In the genomic region with DNA sequence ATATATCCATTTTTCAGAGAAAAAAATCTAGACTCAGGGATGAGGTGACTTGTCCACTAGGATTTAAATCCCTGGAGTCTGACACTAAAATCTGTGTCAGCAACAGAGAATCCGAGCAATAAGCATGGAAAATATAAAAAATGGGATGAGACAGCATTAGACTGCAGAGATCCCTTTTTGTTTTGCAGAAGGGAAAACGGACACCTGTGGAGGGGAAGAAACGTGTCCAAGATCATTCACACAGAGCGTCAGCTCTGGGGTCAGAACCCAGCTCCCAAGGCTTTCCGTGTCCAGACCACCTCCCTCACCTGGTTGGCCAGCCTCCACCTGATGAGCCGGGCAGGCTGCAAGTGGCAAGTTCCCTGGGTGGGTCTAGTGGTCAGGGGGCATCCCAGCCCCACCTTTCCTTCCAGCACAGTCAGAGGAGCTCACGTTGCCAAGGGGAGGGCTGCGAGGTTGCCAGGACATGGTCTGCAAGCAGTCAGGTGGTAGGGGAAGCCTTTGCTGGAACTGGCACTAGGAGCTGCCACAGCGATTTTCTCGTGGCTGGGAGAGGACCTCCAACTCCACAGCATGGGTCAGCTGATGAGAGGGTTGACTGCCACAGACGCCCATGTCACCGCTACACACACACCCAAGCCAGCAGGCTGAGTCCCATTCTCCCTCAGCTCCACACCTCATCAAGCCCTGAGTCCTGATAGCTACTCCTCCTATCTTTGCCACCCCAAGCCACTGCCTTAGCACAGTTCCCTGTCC, we compare ENCODE assay signal across 35 cellular contexts.
"Had no signal": no experiment of that assay in that cellular context is flagged by ENCODE, and none has a peak within 500 bp of the region (broad histone marks: within the 10 kb centered on the region; RNA-seq: fewer than 3 reads in every experiment).

No MANE protein-coding gene starts in this region.

- DNase-seq: activated CD4-positive, alpha-beta memory T cell treated with anti-CD3 and anti-CD28 coated beads for 36 hours; activated CD4-positive, alpha-beta T cell treated with anti-CD3 and anti-CD28 coated beads for 36 hours; activated CD4-positive, alpha-beta T cell treated with anti-CD3 and anti-CD28 coated beads, Interleukin-2, amount 10 ng/mL, durations not matched to agents 24 days and 14 days; activated CD4-positive, CD25-positive, alpha-beta regulatory T cell; activated CD4-positive, CD25-positive, alpha-beta regulatory T cell treated with anti-CD3 and anti-CD28 coated beads, Interleukin-2, amount 50 U/mL, for 72 hours; activated CD8-positive, alpha-beta memory T cell treated with anti-CD3 and anti-CD28 coated beads, Interleukin-2, amount 10 ng/mL, durations not matched to agents 7 days and 5 days; activated CD8-positive, alpha-beta memory T cell treated with anti-CD3 and anti-CD28 coated beads, Interleukin-2, amount 50 U/mL, for 4 hours; activated CD8-positive, alpha-beta T cell treated with anti-CD3 and anti-CD28 coated beads, Interleukin-2, amount 10 ng/mL, durations not matched to agents 7 days and 5 days; activated gamma-delta T cell treated with Interleukin-2 at 50 U/mL for 16 hours; activated naive CD4-positive, alpha-beta T cell treated with anti-CD3 and anti-CD28 coated beads, Interleukin-2, amount 50 U/mL, for 16 hours; activated naive CD4-positive, alpha-beta T cell treated with Interleukin-2 at 50 U/mL for 16 hours; activated T-cell treated with anti-CD3 and anti-CD28 coated beads, Interleukin-2, amount 50 U/mL, for 1 hour; activated T-cell treated with anti-CD3 and anti-CD28 coated beads, Interleukin-2, amount 50 U/mL, for 48 hours; amniotic stem cell; anterior cingulate cortex; body of pancreas; cortex of kidney; dermis blood vessel endothelial cell; effector CD4-positive, alpha-beta T cell; effector memory CD8-positive, alpha-beta T cell; esophagus squamous epithelium; foreskin melanocyte; head of caudate nucleus; hippocampal formation; T-helper 1 cell; T-helper 17 cell; T1000 had no signal

- H3K9me3 ChIP-seq: body of pancreas, esophagus squamous epithelium had no signal

- H3K4me1 ChIP-seq: body of pancreas had no signal

- H3K27me3 ChIP-seq: body of pancreas had no signal

- H3K27ac Mint-ChIP-seq: activated CD4-positive, alpha-beta memory T cell treated with anti-CD3 and anti-CD28 coated beads for 36 hours; activated CD4-positive, alpha-beta T cell treated with anti-CD3 and anti-CD28 coated beads for 36 hours; activated CD4-positive, alpha-beta T cell treated with anti-CD3 and anti-CD28 coated beads, Interleukin-2, amount 10 ng/mL, durations not matched to agents 24 days and 14 days; activated CD8-positive, alpha-beta memory T cell treated with anti-CD3 and anti-CD28 coated beads, Interleukin-2, amount 10 ng/mL, durations not matched to agents 7 days and 5 days; activated CD8-positive, alpha-beta T cell treated with anti-CD3 and anti-CD28 coated beads, Interleukin-2, amount 10 ng/mL, durations not matched to agents 7 days and 5 days; activated naive CD8-positive, alpha-beta T cell; activated T-helper 1 cell treated with anti-CD3 and anti-CD28 coated beads, Interleukin-12 subunit alpha, Interleukin-12 subunit beta, Interleukin-2, Interleukin-4 antibody, amounts not matched to agents 30 ng/mL and 10 ng/mL and 1 ng/mL, durations not matched to agents 14 hours and 24 hours and 36 hours; activated T-helper 2 cell treated with anti-CD3 and anti-CD28 coated beads, Interferon-gamma antibody, Interleukin-2, Interleukin-4, amounts not matched to agents 10 μg/mL and 5 μg/mL and 100 μg/mL, durations not matched to agents 14 hours and 24 hours and 36 hours; effector memory CD8-positive, alpha-beta T cell; T-helper 17 cell; T-helper 2 cell treated with Interferon-gamma antibody and Interleukin-4, amounts not matched to agents 5 μg/mL and 100 μg/mL, for 36 hours had no signal

- H3K4me1 Mint-ChIP-seq: activated CD4-positive, alpha-beta T cell treated with anti-CD3 and anti-CD28 coated beads for 36 hours; activated CD4-positive, alpha-beta T cell treated with anti-CD3 and anti-CD28 coated beads, Interleukin-2, amount 10 ng/mL, durations not matched to agents 24 days and 14 days; activated CD8-positive, alpha-beta memory T cell treated with anti-CD3 and anti-CD28 coated beads, Interleukin-2, amount 10 ng/mL, durations not matched to agents 7 days and 5 days; T-helper 17 cell had no signal

- H3K4me3 ChIP-seq: body of pancreas, esophagus squamous epithelium had no signal

- FAIRE-seq: colon, endometrium, endothelial cell of umbilical vein had no signal

- H3K36me3 ChIP-seq: esophagus squamous epithelium had no signal

- H3K4me3 Mint-ChIP-seq: activated CD4-positive, alpha-beta memory T cell treated with anti-CD3 and anti-CD28 coated beads for 36 hours; activated CD4-positive, alpha-beta T cell treated with anti-CD3 and anti-CD28 coated beads for 36 hours; activated CD4-positive, alpha-beta T cell treated with anti-CD3 and anti-CD28 coated beads, Interleukin-2, amount 10 ng/mL, durations not matched to agents 24 days and 14 days; activated CD8-positive, alpha-beta memory T cell treated with anti-CD3 and anti-CD28 coated beads, Interleukin-2, amount 10 ng/mL, durations not matched to agents 7 days and 5 days; activated CD8-positive, alpha-beta T cell treated with anti-CD3 and anti-CD28 coated beads, Interleukin-2, amount 10 ng/mL, durations not matched to agents 7 days and 5 days; activated naive CD8-positive, alpha-beta T cell; activated T-helper 1 cell treated with anti-CD3 and anti-CD28 coated beads, Interleukin-12 subunit alpha, Interleukin-12 subunit beta, Interleukin-2, Interleukin-4 antibody, amounts not matched to agents 30 ng/mL and 10 ng/mL and 1 ng/mL, durations not matched to agents 14 hours and 24 hours and 36 hours; effector memory CD8-positive, alpha-beta T cell; T-helper 17 cell; T-helper 2 cell treated with Interferon-gamma antibody and Interleukin-4, amounts not matched to agents 5 μg/mL and 100 μg/mL, for 36 hours had no signal

- ATAC-seq: activated CD4-positive, alpha-beta T cell treated with anti-CD3 and anti-CD28 coated beads for 36 hours; activated CD8-positive, alpha-beta memory T cell treated with anti-CD3 and anti-CD28 coated beads, Interleukin-2, amount 10 ng/mL, durations not matched to agents 7 days and 5 days; activated CD8-positive, alpha-beta T cell treated with anti-CD3 and anti-CD28 coated beads, Interleukin-2, amount 10 ng/mL, durations not matched to agents 7 days and 5 days; body of pancreas; effector memory CD8-positive, alpha-beta T cell; T-helper 17 cell had no signal

- H3K27ac ChIP-seq: body of pancreas, epithelial cell of prostate, esophagus squamous epithelium had no signal

- H3K9me3 Mint-ChIP-seq: activated CD4-positive, alpha-beta memory T cell treated with anti-CD3 and anti-CD28 coated beads for 36 hours; activated CD4-positive, alpha-beta T cell treated with anti-CD3 and anti-CD28 coated beads, Interleukin-2, amount 10 ng/mL, durations not matched to agents 24 days and 14 days; activated T-helper 1 cell treated with anti-CD3 and anti-CD28 coated beads, Interleukin-12 subunit alpha, Interleukin-12 subunit beta, Interleukin-2, Interleukin-4 antibody, amounts not matched to agents 30 ng/mL and 10 ng/mL and 1 ng/mL, durations not matched to agents 14 hours and 24 hours and 36 hours; activated T-helper 2 cell treated with anti-CD3 and anti-CD28 coated beads, Interferon-gamma antibody, Interleukin-2, Interleukin-4, amounts not matched to agents 10 μg/mL and 5 μg/mL and 100 μg/mL, durations not matched to agents 14 hours and 24 hours and 36 hours; effector memory CD8-positive, alpha-beta T cell; T-helper 2 cell treated with Interferon-gamma antibody and Interleukin-4, amounts not matched to agents 5 μg/mL and 100 μg/mL, for 36 hours had no signal

- H3K36me3 Mint-ChIP-seq: activated CD4-positive, alpha-beta memory T cell treated with anti-CD3 and anti-CD28 coated beads for 36 hours; activated CD8-positive, alpha-beta memory T cell treated with anti-CD3 and anti-CD28 coated beads, Interleukin-2, amount 10 ng/mL, durations not matched to agents 7 days and 5 days had no signal
